ENCODE assay signal across 22 cellular contexts in genomic region chr1:167484726-167485125, GRCh38. TPM values are rescaled to one million over a fixed set of nuclear protein-coding genes. Genes with fewer than 3 reads are reported as not detected.
DNase-seq lines count a peak whose midpoint lies in the region; ATAC-seq and TF ChIP-seq lines count a peak whose summit lies in the region.
"Had no signal": no experiment of that assay in that cellular context is flagged by ENCODE, and none has a peak within 500 bp of the region (broad histone marks: within the 10 kb centered on the region; RNA-seq: fewer than 3 reads in every experiment).

No MANE protein-coding gene starts in this region.

- peak overlapping the region; percentile 78 for H3K27ac ChIP-seq in CD4-positive, alpha-beta T cell (ENCODE audit: low read depth, low read length)
- no peak overlapping the region for H3K27ac ChIP-seq in CD8-positive, alpha-beta memory T cell (ENCODE audit: low read depth, low read length)
- H3K27ac ChIP-seq in PC-9, result no peak overlapping the region
- H3K27ac ChIP-seq: gastrocnemius medialis, lower lobe of right lung, thoracic aorta had no signal

- no peaks in the 10 kb centered on the region for H3K9me3 Mint-ChIP-seq in CD4-positive, alpha-beta T cell
- H3K9me3 Mint-ChIP-seq in CD8-positive, alpha-beta memory T cell, result no peaks in the 10 kb centered on the region
- H3K9me3 Mint-ChIP-seq in activated T-cell treated with anti-CD3 and anti-CD28 coated beads, Interleukin-2, amount 50 U/mL, for 4 hours, result no peaks in the 10 kb centered on the region
- no peaks in the 10 kb centered on the region for H3K9me3 Mint-ChIP-seq in immature natural killer cell
- H3K9me3 Mint-ChIP-seq: activated B cell treated with CpG ODN at 0.5 μM for 24 hours; stimulated activated memory B cell treated with anti-CD40 and anti-IgM and Interleukin-4, amounts not matched to agents 10 μg/mL and 1 μg/mL and 100 μg/mL, for 72 hours had no signal

- intact Hi-C loops in CD4-positive, alpha-beta T cell (cut with DNase I, micrococcal nuclease), result loop anchor here in 1 of 2 experiments (5.0 kb wide), 1 partner anchor 33 kb away; the partner anchor contains the start of gene CD247
- intact Hi-C loops in PC-9 (cut with micrococcal nuclease; ENCODE audit: unreplicated experiment), result no loop called here

- H3K36me3 ChIP-seq in CD8-positive, alpha-beta memory T cell (ENCODE audit: insufficient read depth, low read length), result no peaks in the 10 kb centered on the region
- H3K36me3 ChIP-seq in PC-9 (ENCODE audit: low read depth), result no peaks in the 10 kb centered on the region
- H3K36me3 ChIP-seq: gastrocnemius medialis, lower lobe of right lung, thoracic aorta had no signal

- TF ChIP-seq CTCF in CD4-positive, alpha-beta T cell (IDR thresholded peaks at IDR 0.05), result no peak
- no peak for TF ChIP-seq CTCF in PC-9 (conservative IDR thresholded peaks at IDR 0.05)

- H3K4me1 ChIP-seq in CD8-positive, alpha-beta memory T cell (ENCODE audit: insufficient read depth, low read length), result peaks cover 98% of the 10 kb centered on the region
- no peaks in the 10 kb centered on the region for H3K4me1 ChIP-seq in PC-9 (replicated peaks; ENCODE audit: insufficient read depth)
- H3K4me1 ChIP-seq: gastrocnemius medialis, lower lobe of right lung had no signal

- H3K79me2 ChIP-seq in PC-9 (ENCODE audit: low read depth), result no peaks in the 10 kb centered on the region

- H3K27me3 ChIP-seq in CD4-positive, alpha-beta T cell (ENCODE audit: control insufficient read depth, insufficient read depth, low read length), result no peaks in the 10 kb centered on the region
- H3K27me3 ChIP-seq in CD8-positive, alpha-beta memory T cell (ENCODE audit: insufficient read depth, low read length, poor library complexity, severe bottlenecking), result no peaks in the 10 kb centered on the region
- no peaks in the 10 kb centered on the region for H3K27me3 ChIP-seq in PC-9 (ENCODE audit: insufficient read depth, low read depth)
- H3K27me3 ChIP-seq: gastrocnemius medialis had no signal

- POLR2A ChIA-PET in CD4-positive, alpha-beta T cell (lab: Charles Lee), result interaction anchor here (0.6 to 14.1 kb wide), 10 partner anchors 8 to 46 kb away, joined by 3 to 203 read pairs (median 6); partner anchors contain the start of gene CD247
- POLR2A ChIA-PET in CD8-positive, alpha-beta memory T cell (lab: Charles Lee), result no interaction called here
- POLR2A ChIA-PET in PC-9 (lab: Charles Lee; ENCODE audit: unreplicated experiment), result no interaction called here

- no peaks in the 10 kb centered on the region for H3K9me3 ChIP-seq in CD4-positive, alpha-beta T cell (ENCODE audit: control insufficient read depth, low read length)
- no peaks in the 10 kb centered on the region for H3K9me3 ChIP-seq in CD8-positive, alpha-beta memory T cell (ENCODE audit: low read length)
- no peaks in the 10 kb centered on the region for H3K9me3 ChIP-seq in PC-9 (ENCODE audit: insufficient read depth, low read depth)
- H3K9me3 ChIP-seq: gastrocnemius medialis, lower lobe of right lung, thoracic aorta had no signal

- H3K4me3 Mint-ChIP-seq in CD4-positive, alpha-beta T cell, result peak overlapping the region; percentile 80
- H3K4me3 Mint-ChIP-seq in CD8-positive, alpha-beta memory T cell, result peak overlapping the region; percentile 49 to 83 (median 66)
- H3K4me3 Mint-ChIP-seq in activated T-cell treated with anti-CD3 and anti-CD28 coated beads, Interleukin-2, amount 50 U/mL, for 4 hours, result peak overlapping the region; percentile 67
- H3K4me3 Mint-ChIP-seq in immature natural killer cell, result peak overlapping the region; percentile 84 to 92 (median 87)
- H3K4me3 Mint-ChIP-seq: activated B cell treated with CpG ODN at 0.5 μM for 24 hours; brain; stimulated activated memory B cell treated with anti-CD40 and anti-IgM and Interleukin-4, amounts not matched to agents 10 μg/mL and 1 μg/mL and 100 μg/mL, for 72 hours had no signal

- peaks cover 100% of the 10 kb centered on the region for H3K4me1 Mint-ChIP-seq in CD4-positive, alpha-beta T cell (ENCODE audit: low read depth)
- H3K4me1 Mint-ChIP-seq in CD8-positive, alpha-beta memory T cell, result peaks cover 92 to 100% (median 99%) of the 10 kb centered on the region in 3 donors
- H3K4me1 Mint-ChIP-seq in activated T-cell treated with anti-CD3 and anti-CD28 coated beads, Interleukin-2, amount 50 U/mL, for 4 hours (ENCODE audit: low read depth), result peaks cover 96% of the 10 kb centered on the region
- H3K4me1 Mint-ChIP-seq in immature natural killer cell, result peaks cover 98 to 100% of the 10 kb centered on the region in 2 donors
- H3K4me1 Mint-ChIP-seq: activated B cell treated with CpG ODN at 0.5 μM for 24 hours; stimulated activated memory B cell treated with anti-CD40 and anti-IgM and Interleukin-4, amounts not matched to agents 10 μg/mL and 1 μg/mL and 100 μg/mL, for 72 hours had no signal

- no peaks in the 10 kb centered on the region for H3K27me3 Mint-ChIP-seq in CD4-positive, alpha-beta T cell
- no peaks in the 10 kb centered on the region for H3K27me3 Mint-ChIP-seq in CD8-positive, alpha-beta memory T cell
- no peaks in the 10 kb centered on the region for H3K27me3 Mint-ChIP-seq in activated T-cell treated with anti-CD3 and anti-CD28 coated beads, Interleukin-2, amount 50 U/mL, for 4 hours (ENCODE audit: low read depth)
- peaks cover 40 to 91% (median 86%) of the 10 kb centered on the region in 3 donors for H3K27me3 Mint-ChIP-seq in immature natural killer cell (ENCODE audit: low read depth in 3 of 3)
- H3K27me3 Mint-ChIP-seq: brain had no signal

- H3K9me2 ChIP-seq in PC-9 (ENCODE audit: insufficient read depth), result no peaks in the 10 kb centered on the region

- H2AFZ ChIP-seq in PC-9, result no peak overlapping the region

- BruUV-seq in PC-9 (replicated peaks; lab: Mats Ljungman, UMichigan), result no TSS peak

- H3K4me2 ChIP-seq in PC-9, result no peak overlapping the region

- H3K4me3 ChIP-seq in CD8-positive, alpha-beta memory T cell (ENCODE audit: low read length), result peak overlapping the region; percentile 44
- H3K4me3 ChIP-seq in PC-9, result no peak overlapping the region
- H3K4me3 ChIP-seq: gastrocnemius medialis, K562, lower lobe of right lung, thoracic aorta had no signal

- CTCF ChIA-PET in CD4-positive, alpha-beta T cell (lab: Charles Lee), result interaction anchor here (1.6 kb wide), 2 partner anchors 35 to 50 kb away, joined by 3 read pairs; no protein-coding TSS in a partner anchor
- CTCF ChIA-PET in CD8-positive, alpha-beta memory T cell (lab: Charles Lee), result interaction anchor here (0.9 to 1.3 kb wide), 3 partner anchors 9 to 33 kb away, joined by 4 to 5 read pairs (median 5); partner anchors contain the start of gene CD247
- CTCF ChIA-PET in PC-9 (lab: Charles Lee), result no interaction called here

- peak in 1 of 10 experiments; percentile 40 for DNase-seq in CD4-positive, alpha-beta T cell
- DNase-seq in CD8-positive, alpha-beta memory T cell, result no peak
- no peak for DNase-seq in activated T-cell treated with anti-CD3 and anti-CD28 coated beads, Interleukin-2, amount 50 U/mL, for 4 hours
- DNase-seq in immature natural killer cell, result peak; percentile 44 to 49 (median 48)
- no peak for DNase-seq in CD1c-positive myeloid dendritic cell (ENCODE audit: extremely low spot score)
- DNase-seq in NCI-H2171 treated with DMSO at 0.1 percent for 48 hours (lab: John Stamatoyannopoulos, UW), result no peak
- no peak for DNase-seq in PC-9
- DNase-seq: activated B cell treated with CpG ODN at 0.5 μM for 24 hours; DMS79; effector CD8-positive, alpha-beta T cell; gastrocnemius medialis; hypothalamus; lower lobe of right lung; NCI-H2171; NCI-H526 had no signal

- no peak for ATAC-seq in CD4-positive, alpha-beta T cell (ENCODE audit: poor library complexity)
- no peak for ATAC-seq in activated T-cell treated with anti-CD3 and anti-CD28 coated beads, Interleukin-2, amount 50 U/mL, for 4 hours
- ATAC-seq: esophagus mucosa; gastrocnemius medialis; HCT116; K562; lower lobe of right lung; stimulated activated memory B cell treated with anti-CD40 and anti-IgM and Interleukin-4, amounts not matched to agents 10 μg/mL and 1 μg/mL and 100 μg/mL, for 72 hours had no signal

- H4K20me1 ChIP-seq in PC-9 (ENCODE audit: insufficient read depth), result no peaks in the 10 kb centered on the region

- H3K36me3 Mint-ChIP-seq in CD4-positive, alpha-beta T cell (ENCODE audit: low read depth), result peaks cover 88% of the 10 kb centered on the region
- peaks cover 0 to 80% (median 14%) of the 10 kb centered on the region in 3 donors for H3K36me3 Mint-ChIP-seq in CD8-positive, alpha-beta memory T cell
- peaks cover 18% of the 10 kb centered on the region for H3K36me3 Mint-ChIP-seq in activated T-cell treated with anti-CD3 and anti-CD28 coated beads, Interleukin-2, amount 50 U/mL, for 4 hours (ENCODE audit: insufficient read depth)
- peaks cover 26 to 54% (median 52%) of the 10 kb centered on the region in 3 donors for H3K36me3 Mint-ChIP-seq in immature natural killer cell
- H3K36me3 Mint-ChIP-seq: brain; stimulated activated memory B cell treated with anti-CD40 and anti-IgM and Interleukin-4, amounts not matched to agents 10 μg/mL and 1 μg/mL and 100 μg/mL, for 72 hours had no signal

- no peaks in the 10 kb centered on the region for H3F3A ChIP-seq in PC-9 (ENCODE audit: insufficient read depth, low read depth)

- peak overlapping the region; percentile 100 for H3K27ac Mint-ChIP-seq in CD4-positive, alpha-beta T cell
- peak overlapping the region; percentile 83 to 97 (median 94) for H3K27ac Mint-ChIP-seq in CD8-positive, alpha-beta memory T cell
- peak overlapping the region; percentile 95 to 100 (median 98) for H3K27ac Mint-ChIP-seq in immature natural killer cell
- H3K27ac Mint-ChIP-seq: activated B cell treated with CpG ODN at 0.5 μM for 24 hours had no signal

RNA-seq across cellular contexts. Expression of gene CD247, which starts 33.6 kb away (rescaled TPM):
- 100 to 1,000 TPM; 355 to 378 TPM for total RNA-seq in CD4-positive, alpha-beta T cell
- 100 to 1,000 TPM; 130 to 133 TPM for total RNA-seq in CD8-positive, alpha-beta memory T cell
- 395 TPM for polyA plus RNA-seq in CD8-positive, alpha-beta memory T cell
- total RNA-seq in activated T-cell treated with anti-CD3 and anti-CD28 coated beads, Interleukin-2, amount 50 U/mL, for 4 hours, result 10 to 100 TPM; 63.7 to 93.5 (median 73.2) TPM
- 1,000 to 10,000 TPM; 1,122 to 1,466 (median 1,335) TPM for polyA plus RNA-seq in immature natural killer cell
- not detected in 2 replicates for total RNA-seq in PC-9 (2021)
- total RNA-seq: RPMI7951 had no signal

Comparison
In these comparisons a context has a peak if more than half of its experiments do, and no peak if none do; other contexts are left out.
1. DNase-seq: peak in immature natural killer cell (3 of 3); none in CD8-positive, alpha-beta memory T cell (0 of 5), activated T-cell treated with anti-CD3 and anti-CD28 coated beads, Interleukin-2, amount 50 U/mL, for 4 hours (single experiment), CD1c-positive myeloid dendritic cell (single experiment), NCI-H2171 treated with DMSO at 0.1 percent for 48 hours (single experiment) and PC-9 (0 of 2).
2. RNA of gene CD247, which starts 33.6 kb away (total RNA-seq): 355 to 378 TPM in CD4-positive, alpha-beta T cell, 130 to 133 TPM in CD8-positive, alpha-beta memory T cell and 63.7 to 93.5 TPM in activated T-cell treated with anti-CD3 and anti-CD28 coated beads, Interleukin-2, amount 50 U/mL, for 4 hours; not detected in PC-9; every median in the first group is over 10 times any median in the second.
3. Peak in every context shown above with its lines, with median percentiles within 50 percentile points of each other: H3K27ac Mint-ChIP-seq and H3K4me3 Mint-ChIP-seq.